8 cellular contexts compared by ENCODE assay signal in the genomic region with DNA sequence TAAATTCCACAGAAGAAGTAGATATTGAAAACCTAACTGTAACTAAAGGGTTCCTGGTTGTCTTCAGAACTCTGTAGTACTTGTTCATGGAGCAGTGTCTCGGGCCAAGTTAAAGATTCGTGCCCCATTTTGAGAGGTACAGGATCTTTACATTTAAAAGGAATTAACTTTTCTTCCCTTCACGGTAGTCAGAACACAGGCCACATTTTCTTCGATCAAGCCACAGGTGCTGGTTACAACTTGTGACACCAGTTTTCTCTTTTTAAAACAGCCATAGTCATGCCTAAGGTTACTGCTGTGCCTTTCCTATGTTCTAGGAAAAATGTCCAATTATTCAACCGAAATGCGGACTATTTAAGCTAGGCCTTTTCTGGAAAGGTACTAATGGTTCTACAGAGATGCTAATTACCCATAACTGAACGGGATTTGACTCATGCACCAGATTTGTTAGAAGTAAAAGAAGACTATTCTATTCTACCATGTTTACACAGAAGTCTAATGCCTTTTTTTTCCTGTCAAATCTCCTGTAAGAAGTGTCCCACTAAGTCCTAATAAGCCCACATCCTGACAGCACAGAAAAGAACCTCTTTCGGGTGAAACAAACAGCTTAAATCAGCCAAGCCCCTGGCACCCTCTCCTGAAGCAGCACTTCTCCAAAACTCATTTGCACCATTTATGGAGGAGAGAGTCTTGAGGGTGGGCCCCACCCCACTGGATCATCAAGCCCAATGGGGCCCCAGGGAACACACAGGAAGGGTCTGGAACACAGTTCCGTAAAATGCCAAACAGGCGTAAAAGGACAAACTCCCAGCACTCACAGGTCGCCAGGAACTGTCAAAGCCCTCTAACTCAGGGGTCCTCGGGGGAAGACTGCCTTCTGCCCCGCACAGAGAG. TPM values are rescaled to one million over a fixed set of nuclear protein-coding genes. Genes with fewer than 3 reads are reported as not detected.
DNase-seq lines count a peak whose midpoint lies in the region; ATAC-seq and TF ChIP-seq lines count a peak whose summit lies in the region.

No MANE protein-coding gene starts in this region.

- H3K9me3 Mint-ChIP-seq in glutamatergic neuron (ENCODE audit: unreplicated experiment) = peaks cover 14% of the 10 kb centered on the region

- H3K27me3 Mint-ChIP-seq in T-helper 17 cell (no peaks in the 10 kb centered on the region), glutamatergic neuron (ENCODE audit: unreplicated experiment) (peaks cover 4% of the 10 kb centered on the region)

- H3K36me3 Mint-ChIP-seq in T-helper 17 cell (ENCODE audit: low read depth) (peaks cover 3% of the 10 kb centered on the region), glutamatergic neuron (ENCODE audit: unreplicated experiment) (no peaks in the 10 kb centered on the region)

- H3K4me3 Mint-ChIP-seq in T-helper 17 cell = peak overlapping the region; percentile 99
- peak overlapping the region; percentile 99 for H3K4me3 Mint-ChIP-seq in glutamatergic neuron (ENCODE audit: unreplicated experiment)

- H3K4me3 ChIP-seq in GM12865 (ENCODE audit: low read depth, low read length) (peak overlapping the region; percentile 89), skeletal muscle cell (ENCODE audit: low read depth, low read length) (peak overlapping the region; percentile 88)

- no peaks in the 10 kb centered on the region for H3K9me3 ChIP-seq in T-helper 17 cell (ENCODE audit: control insufficient read depth, low read length, poor library complexity, severe bottlenecking)

- ATAC-seq in T-helper 17 cell (no peak), GM18517 (IDR thresholded peaks at IDR 0.05; ENCODE audit: unreplicated experiment) (no peak), HG03521 (IDR thresholded peaks at IDR 0.05; ENCODE audit: unreplicated experiment) (no peak)

- peaks cover 78% of the 10 kb centered on the region for H3K4me1 Mint-ChIP-seq in T-helper 17 cell
- H3K4me1 Mint-ChIP-seq in glutamatergic neuron (ENCODE audit: low read depth, unreplicated experiment) = peaks cover 30% of the 10 kb centered on the region

- TF ChIP-seq CTCF in GM12865 (IDR thresholded peaks at IDR 0.05; ENCODE audit: insufficient read depth, low read depth, low read length, missing control alignments) (no peak), glutamatergic neuron (IDR thresholded peaks at IDR 0.05; ENCODE audit: partially characterized antibody, unreplicated experiment) (no peak)

- H3K27ac Mint-ChIP-seq in T-helper 17 cell = peak overlapping the region; percentile 87
- H3K27ac Mint-ChIP-seq in glutamatergic neuron (ENCODE audit: unreplicated experiment) = peak overlapping the region; percentile 80

- DNase-seq in GM12865 (ENCODE audit: low read depth) (no peak), T-helper 17 cell (no peak), glutamatergic neuron (no peak), skeletal muscle cell (ENCODE audit: low read depth) (no peak), NK-92 (lab: John Stamatoyannopoulos, UW; ENCODE audit: unreplicated experiment) (no peak), GM19240 (ENCODE audit: insufficient read length, low spot score) (no peak)

RNA-seq across cellular contexts. Expression of gene LRIG1, which starts 1.9 kb away (rescaled TPM):
- total RNA-seq in T-helper 17 cell (10 to 100 TPM; 57.8 to 63.4 TPM), glutamatergic neuron (ENCODE audit: unreplicated experiment) (30.2 TPM)
